Comparison of ENCODE assay signal across 1 cellular context in genomic region chr11:69157156-69157821, GRCh38.
TF ChIP-seq lines count a peak whose summit lies in the region.

No MANE protein-coding gene starts in this region.

TF ChIP-seq in HepG2, 621 proteins besides CTCF, POLR2A, EP300 and RAD21 (continued from another document and continues in another):
- TF ChIP-seq ZNF646 (CRISPR knock-in tag; IDR thresholded peaks at IDR 0.05) (no peak), KIAA2018 (CRISPR knock-in tag; IDR thresholded peaks at IDR 0.05; ENCODE audit: borderline replicate concordance) (no peak), ZNF766 (CRISPR knock-in tag; IDR thresholded peaks at IDR 0.05; ENCODE audit: borderline replicate concordance) (no peak), SIX4 (CRISPR knock-in tag; IDR thresholded peaks at IDR 0.05) (0 out of 2 replicates have a peak, but pooled peaks have one; percentile 18), POLR2AphosphoS2 (IDR thresholded peaks at IDR 0.05; ENCODE audit: low read depth, low read length) (no peak), TSC22D2 (CRISPR knock-in tag; IDR thresholded peaks at IDR 0.05; ENCODE audit: borderline replicate concordance) (no peak), ZNF740 (CRISPR knock-in tag; IDR thresholded peaks at IDR 0.05) (no peak), SAFB2 (CRISPR knock-in tag; IDR thresholded peaks at IDR 0.05; ENCODE audit: borderline replicate concordance, low read depth) (no peak), ZNF337 (CRISPR knock-in tag; IDR thresholded peaks at IDR 0.05; ENCODE audit: borderline replicate concordance, low read depth) (no peak), NFYC (CRISPR knock-in tag; IDR thresholded peaks at IDR 0.05) (peak; percentile 25; the same call in 1 of the 2 replicates), FOXA1 (IDR thresholded peaks at IDR 0.05) (no peak), FOXA1 (CRISPR knock-in tag; IDR thresholded peaks at IDR 0.05) (peak; percentile 84), ARNTL (CRISPR knock-in tag; IDR thresholded peaks at IDR 0.05) (0 out of 2 replicates have a peak, but pooled peaks have one; percentile 39), ZKSCAN1 (IDR thresholded peaks at IDR 0.05; ENCODE audit: low read length) (no peak), MTA1 (CRISPR knock-in tag; IDR thresholded peaks at IDR 0.05; ENCODE audit: borderline replicate concordance) (no peak), KDM5B (CRISPR knock-in tag; IDR thresholded peaks at IDR 0.05; ENCODE audit: borderline replicate concordance) (no peak), TEAD3 (CRISPR knock-in tag; optimal IDR thresholded peaks at IDR 0.05; ENCODE audit: borderline replicate concordance) (peak; percentile 16), NR2F6 (IDR thresholded peaks at IDR 0.05) (no peak), NR2F6 (CRISPR knock-in tag; IDR thresholded peaks at IDR 0.05) (peak; percentile 21; the same call in 1 of the 2 replicates), TARDBP (CRISPR knock-in tag; IDR thresholded peaks at IDR 0.05) (peak; percentile 61), SNAPC2 (CRISPR knock-in tag; IDR thresholded peaks at IDR 0.05) (no peak), FOXO4 (CRISPR knock-in tag; conservative IDR thresholded peaks at IDR 0.05) (no peak), EEA1 (CRISPR knock-in tag; IDR thresholded peaks at IDR 0.05; ENCODE audit: borderline replicate concordance) (no peak), ZNF3 (CRISPR knock-in tag; IDR thresholded peaks at IDR 0.05) (no peak), ZNF205 (CRISPR knock-in tag; IDR thresholded peaks at IDR 0.05) (no peak), ZNF598 (CRISPR knock-in tag; IDR thresholded peaks at IDR 0.05; ENCODE audit: borderline replicate concordance) (no peak), NONO (IDR thresholded peaks at IDR 0.05) (no peak), NONO (CRISPR knock-in tag; conservative IDR thresholded peaks at IDR 0.05) (no peak), PAX8 (CRISPR knock-in tag; IDR thresholded peaks at IDR 0.05; ENCODE audit: borderline replicate concordance) (no peak), GLI4 (CRISPR knock-in tag; IDR thresholded peaks at IDR 0.05; ENCODE audit: borderline replicate concordance) (no peak), KDM6A (CRISPR knock-in tag; IDR thresholded peaks at IDR 0.05; ENCODE audit: low read depth) (no peak), CERS6 (CRISPR knock-in tag; IDR thresholded peaks at IDR 0.05) (no peak), GMEB2 (CRISPR knock-in tag; IDR thresholded peaks at IDR 0.05; ENCODE audit: low read depth) (no peak), TBX3 (IDR thresholded peaks at IDR 0.05; ENCODE audit: borderline replicate concordance) (no peak), TP53 (CRISPR knock-in tag; conservative IDR thresholded peaks at IDR 0.05) (no peak), ZNF724P (CRISPR knock-in tag; IDR thresholded peaks at IDR 0.05; ENCODE audit: borderline replicate concordance) (no peak), ZBTB37 (CRISPR knock-in tag; IDR thresholded peaks at IDR 0.05) (peak; percentile 79), ZNF615 (CRISPR knock-in tag; IDR thresholded peaks at IDR 0.05; ENCODE audit: borderline replicate concordance) (no peak), MTERF4 (CRISPR knock-in tag; IDR thresholded peaks at IDR 0.05) (0 out of 2 replicates have a peak, but pooled peaks have one; percentile 62), JUND (CRISPR knock-in tag; IDR thresholded peaks at IDR 0.05) (no peak), KLF15 (CRISPR knock-in tag; IDR thresholded peaks at IDR 0.05; ENCODE audit: borderline replicate concordance) (peak; percentile 24; the same call in 1 of the 2 replicates), ETV6 (CRISPR knock-in tag; conservative IDR thresholded peaks at IDR 0.05) (no peak), ZNF670 (CRISPR knock-in tag; IDR thresholded peaks at IDR 0.05; ENCODE audit: borderline replicate concordance) (no peak), ZNF260 (CRISPR knock-in tag; IDR thresholded peaks at IDR 0.05; ENCODE audit: borderline replicate concordance, low read depth) (no peak), TRIM24 (CRISPR knock-in tag; IDR thresholded peaks at IDR 0.05) (no peak)
